Comparison of ENCODE assay signal across 11 cellular contexts in genomic region chr3:184553385-184553784, GRCh38.
"Had no signal": no experiment of that assay in that cellular context is flagged by ENCODE, and none has a peak within 500 bp of the region (broad histone marks: within the 10 kb centered on the region; RNA-seq: fewer than 3 reads in every experiment).

No MANE protein-coding gene starts in this region.

- H3K4me1 ChIP-seq: adrenal gland had no signal

- H3K36me3 ChIP-seq: adrenal gland, brain microvascular endothelial cell, upper lobe of left lung had no signal

- H3K4me3 Mint-ChIP-seq: activated CD4-positive, alpha-beta memory T cell treated with anti-CD3 and anti-CD28 coated beads, Interleukin-2, amount 10 ng/mL, durations not matched to agents 7 days and 5 days; activated T-cell treated with anti-CD3 and anti-CD28 coated beads, Interleukin-2, amount 50 U/mL, for 72 hours had no signal

- ATAC-seq: activated T-cell treated with anti-CD3 and anti-CD28 coated beads, Interleukin-2, amount 50 U/mL, for 72 hours; foreskin keratinocyte; left ventricle myocardium superior; sciatic nerve had no signal

- H3K27me3 ChIP-seq: adrenal gland, upper lobe of left lung had no signal

- H3K9me3 Mint-ChIP-seq: activated CD4-positive, alpha-beta memory T cell treated with anti-CD3 and anti-CD28 coated beads, Interleukin-2, amount 10 ng/mL, durations not matched to agents 7 days and 5 days; activated T-cell treated with anti-CD3 and anti-CD28 coated beads, Interleukin-2, amount 50 U/mL, for 72 hours had no signal

- H3K4me3 ChIP-seq: adrenal gland, upper lobe of left lung had no signal

- H3K9me3 ChIP-seq: adrenal gland, upper lobe of left lung had no signal

- H3K27ac Mint-ChIP-seq: activated CD4-positive, alpha-beta memory T cell treated with anti-CD3 and anti-CD28 coated beads, Interleukin-2, amount 10 ng/mL, durations not matched to agents 7 days and 5 days; activated T-cell treated with anti-CD3 and anti-CD28 coated beads, Interleukin-2, amount 50 U/mL, for 72 hours had no signal

- DNase-seq: activated CD4-positive, alpha-beta memory T cell treated with anti-CD3 and anti-CD28 coated beads, Interleukin-2, amount 10 ng/mL, durations not matched to agents 7 days and 5 days; activated CD4-positive, alpha-beta T cell treated with anti-CD3 and anti-CD28 coated beads for 1 hour; activated T-cell treated with anti-CD3 and anti-CD28 coated beads, Interleukin-2, amount 50 U/mL, for 72 hours; adrenal gland; brain microvascular endothelial cell; foreskin keratinocyte; left ventricle myocardium superior; stimulated activated naive CD4-positive, alpha-beta T cell treated with Interleukin-2 at 50 U/mL for 16 hours; T1000; upper lobe of left lung had no signal

- H3K27ac ChIP-seq: adrenal gland, brain microvascular endothelial cell, foreskin keratinocyte, upper lobe of left lung had no signal
